Comparison of ENCODE assay signal across 28 cellular contexts in genomic region chr21:28936721-28937120, GRCh38.
"Had no signal": no experiment of that assay in that cellular context is flagged by ENCODE, and none has a peak within 500 bp of the region (broad histone marks: within the 10 kb centered on the region; RNA-seq: fewer than 3 reads in every experiment).

No MANE protein-coding gene starts in this region.

- ATAC-seq: heart right ventricle; left cardiac atrium; left lung; mucosa of descending colon; natural killer cell treated with Interleukin-12 subunit alpha and Interleukin-12 subunit beta and Interleukin-15 and Interleukin-18, amount 100 ng/mL, for 72 hours; psoas muscle; right cardiac atrium had no signal

- H3K9me3 Mint-ChIP-seq: mesothelial cell of epicardium; naive B cell; natural killer cell treated with Interleukin-12 subunit alpha and Interleukin-12 subunit beta and Interleukin-15 and Interleukin-18, amount 100 ng/mL, for 72 hours; neural crest cell had no signal

- H3K27ac Mint-ChIP-seq: mesothelial cell of epicardium; natural killer cell treated with Interleukin-12 subunit alpha and Interleukin-12 subunit beta and Interleukin-15 and Interleukin-18, amount 100 ng/mL, for 72 hours had no signal

- FAIRE-seq: colon, endothelial cell of umbilical vein, islet of Langerhans had no signal

- DNase-seq: dorsolateral prefrontal cortex; effector CD8-positive, alpha-beta T cell; esophagus squamous epithelium; foreskin melanocyte; glutamatergic neuron; heart right ventricle; hippocampal formation; left cardiac atrium; left lung; mesenchymal stem cell; mucosa of descending colon; naive B cell; nucleus accumbens; posterior cingulate gyrus; psoas muscle; right cardiac atrium; sigmoid colon; stimulated activated CD4-positive, alpha-beta T cell treated with anti-CD3 and anti-CD28 coated beads, Interleukin-4, amount 100 ng/mL, for 4 hours; stimulated activated naive CD4-positive, alpha-beta T cell treated with Interleukin-2 at 50 U/mL for 16 hours; stomach; thyroid gland; trophoblast cell had no signal

- H3K9me3 ChIP-seq: esophagus squamous epithelium, heart right ventricle, left lung, mucosa of descending colon, psoas muscle, sigmoid colon, stomach, thyroid gland had no signal

- H3K4me3 ChIP-seq: dorsolateral prefrontal cortex, esophagus squamous epithelium, heart right ventricle, left lung, mucosa of descending colon, psoas muscle, sigmoid colon, stomach, thyroid gland had no signal

- H3K4me1 Mint-ChIP-seq: naive B cell, neural crest cell had no signal

- H3K4me1 ChIP-seq: esophagus squamous epithelium, psoas muscle, thyroid gland had no signal

- H3K27ac ChIP-seq: dorsolateral prefrontal cortex, esophagus squamous epithelium, heart right ventricle, left lung, psoas muscle, sigmoid colon, stomach, thyroid gland had no signal

- H3K4me3 Mint-ChIP-seq: mesothelial cell of epicardium; naive B cell; natural killer cell treated with Interleukin-12 subunit alpha and Interleukin-12 subunit beta and Interleukin-15 and Interleukin-18, amount 100 ng/mL, for 72 hours; neural crest cell had no signal

- H3K27me3 Mint-ChIP-seq: naive B cell; natural killer cell treated with Interleukin-12 subunit alpha and Interleukin-12 subunit beta and Interleukin-15 and Interleukin-18, amount 100 ng/mL, for 72 hours had no signal

- H3K27me3 ChIP-seq: dorsolateral prefrontal cortex, esophagus squamous epithelium, heart right ventricle, left lung, sigmoid colon, stomach, thyroid gland had no signal
